Comparison of ENCODE assay signal across 18 cellular contexts in genomic region chr1:99754055-99754626, GRCh38. TPM values are rescaled to one million over a fixed set of nuclear protein-coding genes. Genes with fewer than 3 reads are reported as not detected.
DNase-seq lines count a peak whose midpoint lies in the region; ATAC-seq and TF ChIP-seq lines count a peak whose summit lies in the region.
"Had no signal": no experiment of that assay in that cellular context is flagged by ENCODE, and none has a peak within 500 bp of the region (broad histone marks: within the 10 kb centered on the region; RNA-seq: fewer than 3 reads in every experiment).

No MANE protein-coding gene starts in this region.

- no peaks in the 10 kb centered on the region for H3K9me3 ChIP-seq in HEK293 (ENCODE audit: control insufficient read depth, insufficient read depth, low read depth, low read length)
- H3K9me3 ChIP-seq in T-helper 17 cell (ENCODE audit: control insufficient read depth, low read length, poor library complexity, severe bottlenecking) = no peaks in the 10 kb centered on the region
- H3K9me3 ChIP-seq: Caco-2, HAP-1 had no signal

- DNase-seq in DMS53 (lab: John Stamatoyannopoulos, UW) = peak; percentile 28
- DNase-seq in DMS53 treated with DMSO at 0.1 percent for 48 hours (lab: John Stamatoyannopoulos, UW; ENCODE audit: unreplicated experiment) = no peak
- DNase-seq in T-helper 17 cell = no peak
- no peak for DNase-seq in stimulated activated naive CD4-positive, alpha-beta T cell treated with Interleukin-2 at 50 U/mL for 16 hours (lab: John Stamatoyannopoulos, UW)
- no peak for DNase-seq in stimulated activated CD4-positive, alpha-beta T cell treated with anti-CD3 and anti-CD28 coated beads, Interleukin-4, amount 100 ng/mL, for 4 hours
- DNase-seq: Caco-2; CD4-positive, CD25-positive, alpha-beta regulatory T cell; CD8-positive, alpha-beta T cell; DMS 273 treated with DMSO at 0.1 percent for 48 hours; DND-41 had no signal

- no peaks in the 10 kb centered on the region for H3K36me3 Mint-ChIP-seq in T-helper 17 cell (ENCODE audit: low read depth)
- H3K36me3 Mint-ChIP-seq: CD4-positive, CD25-positive, alpha-beta regulatory T cell; CD8-positive, alpha-beta T cell had no signal

- POLR2A ChIA-PET in HEK293 (lab: Yijun Ruan, JAX) = no interaction called here

- H3K4me3 ChIP-seq in HEK293 (ENCODE audit: low read depth, low read length) = no peak overlapping the region
- H3K4me3 ChIP-seq: BLaER1, GM23338, HAP-1 had no signal

- CTCF ChIA-PET in HEK293 (lab: Yijun Ruan, JAX) = interaction anchor here (0.6 to 1.0 kb wide), 2 partner anchors 25 to 273 kb away, joined by 3 read pairs; no protein-coding TSS in a partner anchor

- no peak overlapping the region for H3K27ac ChIP-seq in HEK293 (ENCODE audit: extremely low read depth, low read depth, low read length)
- H3K27ac ChIP-seq: 22Rv1, BLaER1, C4-2B had no signal

- no peak for TF ChIP-seq CTCF in HEK293 (tag by site-specific recombination; IDR thresholded peaks at IDR 0.05)

- no peak overlapping the region for H3K27ac Mint-ChIP-seq in T-helper 17 cell
- H3K27ac Mint-ChIP-seq: B cell; CD8-positive, alpha-beta T cell; GM23338 had no signal

- H3K4me1 Mint-ChIP-seq in T-helper 17 cell = peaks cover 14% of the 10 kb centered on the region

- ATAC-seq in T-helper 17 cell (no peak), GM21786 (IDR thresholded peaks at IDR 0.05; ENCODE audit: unreplicated experiment) (no peak)
- ATAC-seq: CD8-positive, alpha-beta T cell; GM23338 had no signal

- H3K4me3 Mint-ChIP-seq in T-helper 17 cell = peak overlapping the region; percentile 2
- H3K4me3 Mint-ChIP-seq: B cell; CD4-positive, CD25-positive, alpha-beta regulatory T cell; CD8-positive, alpha-beta T cell; GM23338 had no signal

- H3K27me3 Mint-ChIP-seq in T-helper 17 cell = no peaks in the 10 kb centered on the region
- H3K27me3 Mint-ChIP-seq: B cell had no signal

- no peaks in the 10 kb centered on the region for H3K4me1 ChIP-seq in HEK293 (ENCODE audit: control insufficient read depth, insufficient read depth, low read length)
- H3K4me1 ChIP-seq: BLaER1 had no signal

- no peaks in the 10 kb centered on the region for H3K36me3 ChIP-seq in HEK293 (ENCODE audit: control insufficient read depth in 2 of 2, insufficient read depth in 1 of 2, low read length in 2 of 2)
- H3K36me3 ChIP-seq: BLaER1, HAP-1 had no signal

TF ChIP-seq in HEK293, 187 proteins besides CTCF, POLR2A, EP300 and RAD21:
- TF ChIP-seq WT1 (tag by site-specific recombination; IDR thresholded peaks at IDR 0.05) = peak; percentile 54
- TF ChIP-seq OSR2 (tag by site-specific recombination; IDR thresholded peaks at IDR 0.05) = 0 out of 2 replicates have a peak, but pooled peaks have one; percentile 23
- TF ChIP-seq ZNF645 (tag by site-specific recombination; IDR thresholded peaks at IDR 0.05) = no peak
- TF ChIP-seq KLF1 (tag by site-specific recombination; IDR thresholded peaks at IDR 0.05) = peak; percentile 63
- TF ChIP-seq ZNF596 (tag by site-specific recombination; IDR thresholded peaks at IDR 0.05) = peak; percentile 78

RNA-seq across cellular contexts. Expression of gene FRRS1, which starts 12.3 kb away (rescaled TPM):
- total RNA-seq in T-helper 17 cell = under 1 TPM; 0.31 to 0.65 TPM
